In genomic region chr9:95008151-95008771, GRCh38 we compare ENCODE assay signal across 10 cellular contexts.
DNase-seq lines count a peak whose midpoint lies in the region; ATAC-seq and TF ChIP-seq lines count a peak whose summit lies in the region.
"Had no signal": no experiment of that assay in that cellular context is flagged by ENCODE, and none has a peak within 500 bp of the region (broad histone marks: within the 10 kb centered on the region; RNA-seq: fewer than 3 reads in every experiment).

No MANE protein-coding gene starts in this region.

- no peak overlapping the region for H2BK15ac ChIP-seq in H9 (ENCODE audit: low read depth, low read length)

- no peak overlapping the region for H3K4me2 ChIP-seq in H9 (ENCODE audit: insufficient read depth, insufficient read length, low read length)

- no peak overlapping the region for H4K91ac ChIP-seq in H9 (ENCODE audit: insufficient read length, low read depth, low read length)

- H2BK120ac ChIP-seq in H9 (ENCODE audit: low read depth, low read length, poor library complexity, severe bottlenecking): no peak overlapping the region

- peaks cover 6 to 9% of the 10 kb centered on the region in 2 experiments for H3K4me1 Mint-ChIP-seq in H9

- H3K4me3 Mint-ChIP-seq in H9: no peak overlapping the region; a peak in 1 of 5 replicates

- in situ Hi-C loops in brain microvascular endothelial cell (cut with HindIII; ENCODE audit: low pct_ligation_motif_present, low sequenced_read_pairs): no loop called here

- H3K4me3 ChIP-seq in brain microvascular endothelial cell (ENCODE audit: low read depth, low read length) (peak overlapping the region; percentile 30), lower lobe of right lung (peak overlapping the region; percentile 67), testis (peak overlapping the region; percentile 2 to 5)

- no peak overlapping the region for H3K23ac ChIP-seq in H9 (ENCODE audit: insufficient read length, low read depth, low read length)

- H3T11ph ChIP-seq in H9 (ENCODE audit: low read length): no peak overlapping the region

- TF ChIP-seq POLR2A in testis (IDR thresholded peaks at IDR 0.05): no peak

- H3K79me1 ChIP-seq in H9 (ENCODE audit: insufficient read depth, low read depth, low read length, poor library complexity, severe bottlenecking): no peaks in the 10 kb centered on the region

- H3K18ac ChIP-seq in H9 (ENCODE audit: insufficient read length, low read depth, low read length): no peak overlapping the region

- H3K27me3 ChIP-seq in brain microvascular endothelial cell (replicated peaks) (no peaks in the 10 kb centered on the region), lower lobe of right lung (ENCODE audit: low read depth) (no peaks in the 10 kb centered on the region), testis (no peaks in the 10 kb centered on the region), H9 (ENCODE audit: insufficient read depth, low read length) (no peaks in the 10 kb centered on the region; the same call in 1 of the 2 replicates)

- H3K9me3 ChIP-seq in lower lobe of right lung (no peaks in the 10 kb centered on the region), testis (no peaks in the 10 kb centered on the region), H9 (ENCODE audit: control insufficient read depth, low read depth, low read length) (no peaks in the 10 kb centered on the region)

- H2BK12ac ChIP-seq in H9 (ENCODE audit: insufficient read length, low read depth, low read length): no peak overlapping the region

- peak overlapping the region; percentile 93 for H3K27ac ChIP-seq in brain microvascular endothelial cell
- H3K27ac ChIP-seq in lower lobe of right lung: peak overlapping the region; percentile 96
- H3K27ac ChIP-seq in testis: peak overlapping the region; percentile 93 to 97
- H3K27ac ChIP-seq in H9 (ENCODE audit: insufficient read length, low read depth, low read length): no peak overlapping the region

- DNase-seq in DMS 273 (lab: John Stamatoyannopoulos, UW; ENCODE audit: unreplicated experiment) (peak; percentile 26), DMS 273 treated with DMSO at 0.1 percent for 48 hours (lab: John Stamatoyannopoulos, UW) (no peak), brain microvascular endothelial cell (no peak), lower lobe of right lung (peak; percentile 53), testis (no peak), H9 (no peak)
- DNase-seq: 8988T; activated CD4-positive, alpha-beta T cell treated with anti-CD3 and anti-CD28 coated beads, Interleukin-2, amount 50 U/mL, for 4 hours had no signal

- peak overlapping the region in 1 of 3 experiments; percentile 57; a peak in 1 of 7 replicates for H3K27ac Mint-ChIP-seq in H9

- H3K56ac ChIP-seq in H9 (ENCODE audit: insufficient read length, low read depth, low read length): no peak overlapping the region

- H3K36me3 ChIP-seq in brain microvascular endothelial cell (replicated peaks): peaks cover 30% of the 10 kb centered on the region
- peaks cover 15% of the 10 kb centered on the region for H3K36me3 ChIP-seq in lower lobe of right lung
- H3K36me3 ChIP-seq in testis (ENCODE audit: low read depth, missing control alignments): no peaks in the 10 kb centered on the region

- H4K20me1 ChIP-seq in H9 (ENCODE audit: control insufficient read depth, insufficient read depth, insufficient read length): no peaks in the 10 kb centered on the region

- no peaks in the 10 kb centered on the region for H3K79me2 ChIP-seq in H9 (ENCODE audit: insufficient read depth, low read length)

- H3K23me2 ChIP-seq in H9 (ENCODE audit: insufficient read length, low read depth, low read length, poor library complexity, severe bottlenecking): no peaks in the 10 kb centered on the region

- H4K5ac ChIP-seq in H9 (ENCODE audit: insufficient read length, low read depth, low read length): no peak overlapping the region

- H3K27me3 Mint-ChIP-seq in H9 (ENCODE audit: low read depth): peaks cover 30% of the 10 kb centered on the region

- no peaks in the 10 kb centered on the region; a peak in 2 of 7 replicates for H3K36me3 Mint-ChIP-seq in H9 (ENCODE audit: insufficient read depth in 1 of 3, low read depth in 3 of 3)

- H3K9ac ChIP-seq in H9 (ENCODE audit: extremely low read depth, insufficient read length, low read length): no peak overlapping the region

- H2BK20ac ChIP-seq in H9 (ENCODE audit: low read depth, low read length, poor library complexity, severe bottlenecking): no peak overlapping the region

- ATAC-seq in lower lobe of right lung: peak; percentile 65 to 71
- ATAC-seq in HG03175 (IDR thresholded peaks at IDR 0.05; ENCODE audit: unreplicated experiment): no peak
- ATAC-seq in GM18870 (IDR thresholded peaks at IDR 0.05; ENCODE audit: unreplicated experiment): no peak

- H4K8ac ChIP-seq in H9 (replicated peaks; ENCODE audit: insufficient read length, low read depth, low read length): no peak overlapping the region

- no peaks in the 10 kb centered on the region; a peak in 1 of 5 replicates for H3K9me3 Mint-ChIP-seq in H9

- H2AK5ac ChIP-seq in H9 (ENCODE audit: insufficient read length, low read length): no peak overlapping the region

- no peak overlapping the region for H3K4ac ChIP-seq in H9 (ENCODE audit: low read depth, low read length)

- H3K14ac ChIP-seq in H9 (ENCODE audit: insufficient read depth, low read length): no peak overlapping the region

- H3K4me1 ChIP-seq in lower lobe of right lung (peaks cover 39% of the 10 kb centered on the region), testis (no peaks in the 10 kb centered on the region), H9 (ENCODE audit: insufficient read depth, low read length) (no peaks in the 10 kb centered on the region)

- TF ChIP-seq CTCF in brain microvascular endothelial cell (IDR thresholded peaks at IDR 0.05; ENCODE audit: low read depth, low read length, missing control alignments): no peak
- no peak for TF ChIP-seq CTCF in lower lobe of right lung (IDR thresholded peaks at IDR 0.05)
- TF ChIP-seq CTCF in testis (IDR thresholded peaks at IDR 0.05): no peak
- no peak for TF ChIP-seq CTCF in H9 (conservative IDR thresholded peaks at IDR 0.05)

- WGBS in testis, 2 donors: 49 to 50% methylated on average over 15 of the region's 15 CpGs
- WGBS in H9 (ENCODE audit: extremely low coverage, insufficient read length, low lambda C conversion rate): no CpG with 5 or more reads among the region's 15 CpGs

- no peak overlapping the region for H2AFZ ChIP-seq in H9 (ENCODE audit: low read length)

- H2BK5ac ChIP-seq in H9 (ENCODE audit: insufficient read length, low read length): no peak overlapping the region

- intact Hi-C loops in lower lobe of right lung (cut with DNase I): no loop called here
- intact Hi-C loops in testis (cut with DNase I; ENCODE audit: low total_unique reads): no loop called here

Comparison
In these comparisons a context has a peak if more than half of its experiments do, and no peak if none do; other contexts are left out.
1. DNase-seq: peak in DMS 273 (single experiment) and lower lobe of right lung (single experiment); none in DMS 273 treated with DMSO at 0.1 percent for 48 hours (single experiment), brain microvascular endothelial cell (single experiment), testis (single experiment) and H9 (single experiment).
2. H3K4me3 ChIP-seq: peak in every context shown above with its lines; median percentile 67 in lower lobe of right lung; 30 in brain microvascular endothelial cell; 4 in testis.
3. ATAC-seq: peak in lower lobe of right lung (2 of 2); none in HG03175 (single experiment) and GM18870 (single experiment).